10 cellular contexts compared by ENCODE assay signal in the genomic region with DNA sequence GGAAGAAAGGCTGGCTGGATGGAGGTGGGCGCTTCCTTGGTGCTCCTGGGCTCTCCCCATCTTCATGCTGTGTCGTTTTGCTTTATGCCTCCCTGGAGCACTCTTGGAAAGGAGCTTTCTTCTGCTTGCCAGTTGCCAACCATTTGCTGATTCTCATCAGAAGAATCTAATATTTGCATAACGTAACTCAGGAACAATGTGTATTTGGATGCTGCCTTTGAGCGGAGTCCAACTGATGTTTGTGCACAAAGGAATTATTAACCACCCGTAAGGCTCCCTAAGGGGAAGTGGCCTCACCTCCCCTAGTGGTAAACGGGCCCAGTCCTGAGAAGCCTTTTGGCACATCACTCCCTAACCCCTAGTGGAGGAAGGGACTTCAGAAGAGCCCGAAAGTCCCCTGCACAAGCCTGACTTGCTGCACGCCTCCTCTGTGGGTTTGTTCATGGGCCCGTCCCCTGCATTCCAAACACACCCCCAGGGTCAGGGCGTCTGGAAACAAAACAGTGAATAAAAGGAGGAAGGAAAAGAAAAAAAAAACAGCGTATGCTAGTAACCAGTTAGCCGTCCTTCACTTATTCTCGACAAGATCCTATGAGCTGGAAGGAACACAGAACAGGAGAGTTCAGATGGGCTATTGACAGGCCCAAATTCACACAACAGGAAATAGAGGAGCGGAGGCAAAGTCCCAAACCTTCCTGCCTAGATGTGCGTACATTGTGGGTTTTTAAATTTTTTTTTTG.
A peak's percentile ranks its signal among the peaks of the same experiment; 100 is the strongest.
DNase-seq lines count a peak whose midpoint lies in the region; ATAC-seq, FAIRE-seq and TF ChIP-seq lines count a peak whose summit lies in the region.
"Had no signal": no experiment of that assay in that cellular context is flagged by ENCODE, and none has a peak within 500 bp of the region (broad histone marks: within the 10 kb centered on the region; RNA-seq: fewer than 3 reads in every experiment).

No MANE protein-coding gene starts in this region.

- H3K36me3 ChIP-seq in RWPE2 (ENCODE audit: low read depth) (no peaks in the 10 kb centered on the region), hepatocyte (replicated peaks; ENCODE audit: insufficient read depth, low read depth) (no peaks in the 10 kb centered on the region), skeletal muscle satellite cell (ENCODE audit: insufficient read depth, low read length) (no peaks in the 10 kb centered on the region)

- DNase-seq in DMS153 (lab: John Stamatoyannopoulos, UW), result peak; percentile 5
- DNase-seq in DMS153 treated with DMSO at 0.1 percent for 48 hours (lab: John Stamatoyannopoulos, UW; ENCODE audit: unreplicated experiment), result no peak
- DNase-seq in RWPE2 (ENCODE audit: low spot score), result no peak
- DNase-seq in hepatocyte (ENCODE audit: low spot score), result peak; percentile 48
- DNase-seq in stimulated activated CD4-positive, alpha-beta T cell treated with anti-CD3 and anti-CD28 coated beads, Interleukin-15, amount 100 ng/mL, for 24 hours, result no peak
- DNase-seq in frontal cortex (ENCODE audit: low spot score in 2 of 2), result no peak
- DNase-seq in activated CD4-positive, alpha-beta T cell treated with anti-CD3 and anti-CD28 coated beads for 4 hours, result no peak
- DNase-seq: MM.1S had no signal

- FAIRE-seq in frontal cortex (lab: Jason Lieb, UNC), result no peak

- H3K9me3 ChIP-seq in RWPE2 (ENCODE audit: severe bottlenecking) (no peaks in the 10 kb centered on the region), hepatocyte (ENCODE audit: low read depth) (no peaks in the 10 kb centered on the region), skeletal muscle satellite cell (replicated peaks; ENCODE audit: low read length) (no peaks in the 10 kb centered on the region)

- no peaks in the 10 kb centered on the region for H3K79me2 ChIP-seq in hepatocyte

- H3K4me2 ChIP-seq in hepatocyte (peak overlapping the region; percentile 24), skeletal muscle satellite cell (ENCODE audit: low read length) (peak overlapping the region; percentile 18)

- no peak overlapping the region for H3K9ac ChIP-seq in skeletal muscle satellite cell (ENCODE audit: low read depth, low read length)

- TF ChIP-seq CTCF in RWPE2 (IDR thresholded peaks at IDR 0.05; ENCODE audit: poor library complexity, severe bottlenecking) (peak; percentile 11), hepatocyte (IDR thresholded peaks at IDR 0.05; ENCODE audit: poor library complexity) (peak; percentile 21)

- H3K4me1 ChIP-seq in RWPE2 (ENCODE audit: insufficient read depth, poor library complexity, severe bottlenecking) (no peaks in the 10 kb centered on the region), hepatocyte (ENCODE audit: insufficient read depth) (peaks cover 27% of the 10 kb centered on the region), skeletal muscle satellite cell (ENCODE audit: control insufficient read depth, insufficient read depth, low read length) (no peaks in the 10 kb centered on the region)

- H3K4me3 ChIP-seq in RWPE2 (ENCODE audit: severe bottlenecking) (no peak overlapping the region), hepatocyte (no peak overlapping the region), skeletal muscle satellite cell (ENCODE audit: low read length) (no peak overlapping the region)

- no peak overlapping the region for H2AFZ ChIP-seq in hepatocyte

- H3K27ac ChIP-seq in RWPE2 (ENCODE audit: poor library complexity, severe bottlenecking), result no peak overlapping the region
- H3K27ac ChIP-seq in hepatocyte, result no peak overlapping the region

- WGBS in hepatocyte (ENCODE audit: low lambda C conversion rate, missing lambda C conversion rate), result 45% methylated on average over 15 of the region's 15 CpGs

- ATAC-seq in RWPE2 (ENCODE audit: low read depth), result no peak
- ATAC-seq: esophagus mucosa had no signal

- no peaks in the 10 kb centered on the region for H4K20me1 ChIP-seq in hepatocyte (ENCODE audit: insufficient read depth, poor library complexity, severe bottlenecking)

- H3K27me3 ChIP-seq in RWPE2 (ENCODE audit: insufficient read depth, poor library complexity, severe bottlenecking) (no peaks in the 10 kb centered on the region), hepatocyte (no peaks in the 10 kb centered on the region), skeletal muscle satellite cell (ENCODE audit: control insufficient read depth, insufficient read depth, low read length) (no peaks in the 10 kb centered on the region)

- H3K9me2 ChIP-seq in hepatocyte (replicated peaks; ENCODE audit: insufficient read depth), result no peaks in the 10 kb centered on the region

Comparison
In these comparisons a context has a peak if more than half of its experiments do, and no peak if none do; other contexts are left out.
1. DNase-seq: peak in DMS153 (single experiment) and hepatocyte (single experiment); none in DMS153 treated with DMSO at 0.1 percent for 48 hours (single experiment), RWPE2 (single experiment), stimulated activated CD4-positive, alpha-beta T cell treated with anti-CD3 and anti-CD28 coated beads, Interleukin-15, amount 100 ng/mL, for 24 hours (single experiment), frontal cortex (0 of 2) and activated CD4-positive, alpha-beta T cell treated with anti-CD3 and anti-CD28 coated beads for 4 hours (0 of 2).